7 cellular contexts compared by ENCODE assay signal in genomic region chr10:63373176-63373575, GRCh38.
"Had no signal": no experiment of that assay in that cellular context is flagged by ENCODE, and none has a peak within 500 bp of the region (broad histone marks: within the 10 kb centered on the region; RNA-seq: fewer than 3 reads in every experiment).

No MANE protein-coding gene starts in this region.

- H3K4me3 ChIP-seq: GM23338 had no signal

- H3K4me2 ChIP-seq: GM23338 had no signal

- DNase-seq: H9, HCEC 1CT, HFFc6, KG1 had no signal

- ATAC-seq: GM23338 had no signal

- H3K27ac ChIP-seq: HL-60 had no signal

- FAIRE-seq: H1 had no signal

- H2AFZ ChIP-seq: GM23338 had no signal
